ENCODE assay signal across 12 cellular contexts in genomic region chr13:25292301-25292700, GRCh38. TPM values are rescaled to one million over a fixed set of nuclear protein-coding genes. Genes with fewer than 3 reads are reported as not detected.
DNase-seq lines count a peak whose midpoint lies in the region; TF ChIP-seq lines count a peak whose summit lies in the region.
"Had no signal": no experiment of that assay in that cellular context is flagged by ENCODE, and none has a peak within 500 bp of the region (broad histone marks: within the 10 kb centered on the region; RNA-seq: fewer than 3 reads in every experiment).

No MANE protein-coding gene starts in this region.

- H3K4me3 ChIP-seq in CD4-positive, alpha-beta memory T cell (ENCODE audit: low read length in 2 of 2): no peak overlapping the region
- H3K4me3 ChIP-seq in Jurkat, Clone E6-1 (ENCODE audit: low read length): no peak overlapping the region; the same call in 1 of the 2 replicates
- no peak overlapping the region for H3K4me3 ChIP-seq in SJCRH30
- no peak overlapping the region for H3K4me3 ChIP-seq in tibial artery
- H3K4me3 ChIP-seq: esophagus muscularis mucosa, stomach had no signal

- no peaks in the 10 kb centered on the region for H3K36me3 ChIP-seq in CD4-positive, alpha-beta memory T cell (ENCODE audit: insufficient read depth, low read length)
- H3K36me3 ChIP-seq in SJCRH30: no peaks in the 10 kb centered on the region
- no peaks in the 10 kb centered on the region for H3K36me3 ChIP-seq in tibial artery
- H3K36me3 ChIP-seq: esophagus muscularis mucosa, stomach had no signal

- H3K27me3 Mint-ChIP-seq in CD4-positive, alpha-beta memory T cell: peaks cover 6 to 8% of the 10 kb centered on the region in 2 donors
- H3K27me3 Mint-ChIP-seq in glutamatergic neuron (ENCODE audit: unreplicated experiment): peaks cover 19% of the 10 kb centered on the region

- peak; percentile 24 to 46 (median 41) for DNase-seq in CD4-positive, alpha-beta memory T cell
- peak; percentile 86 for DNase-seq in Jurkat, Clone E6-1 (ENCODE audit: low read depth, low spot score)
- peak; percentile 10 to 35 for DNase-seq in SJCRH30
- DNase-seq in glutamatergic neuron: peak; percentile 58
- no peak for DNase-seq in globus pallidus (ENCODE audit: low spot score)
- no peak for DNase-seq in tibial artery
- no peak for DNase-seq in SIG-M5 (lab: John Stamatoyannopoulos, UW)
- DNase-seq in activated CD4-positive, alpha-beta T cell treated with anti-CD3 and anti-CD28 coated beads, Interleukin-2, amount 50 U/mL, for 1 hour: no peak
- DNase-seq: NCI-H446 treated with DMSO at 0.1 percent for 48 hours, posterior cingulate gyrus, stomach had no signal

- peaks cover 15% of the 10 kb centered on the region for H3K4me1 ChIP-seq in CD4-positive, alpha-beta memory T cell (ENCODE audit: insufficient read depth, low read length)
- H3K4me1 ChIP-seq in SJCRH30 (no peaks in the 10 kb centered on the region), tibial artery (peaks cover 0 to 4% (median 0%) of the 10 kb centered on the region in 4 donors)
- H3K4me1 ChIP-seq: esophagus muscularis mucosa had no signal

- POLR2A ChIA-PET in CD4-positive, alpha-beta memory T cell (lab: Charles Lee; ENCODE audit: partially characterized antibody): interaction anchor here (1.2 to 1.3 kb wide), 2 partner anchors 9 to 10 kb away, joined by 3 to 4 read pairs; partner anchors contain the start of gene NUP58

- peak overlapping the region in 6 of 7 donors; percentile 0 to 83 (median 58) for H3K27ac Mint-ChIP-seq in CD4-positive, alpha-beta memory T cell
- H3K27ac Mint-ChIP-seq in glutamatergic neuron (ENCODE audit: unreplicated experiment): peak overlapping the region; percentile 99

- peaks cover 0 to 1% (median 0%) of the 10 kb centered on the region in 8 donors for H3K9me3 Mint-ChIP-seq in CD4-positive, alpha-beta memory T cell
- H3K9me3 Mint-ChIP-seq in glutamatergic neuron (ENCODE audit: unreplicated experiment): peaks cover 21% of the 10 kb centered on the region

- peak overlapping the region in 3 of 8 donors; percentile 0 to 32 (median 10) for H3K4me3 Mint-ChIP-seq in CD4-positive, alpha-beta memory T cell
- H3K4me3 Mint-ChIP-seq in glutamatergic neuron (ENCODE audit: unreplicated experiment): peak overlapping the region; percentile 71

- H3K27ac ChIP-seq in CD4-positive, alpha-beta memory T cell (ENCODE audit: low read depth, low read length): peak overlapping the region; percentile 20
- H3K27ac ChIP-seq in SJCRH30: no peak overlapping the region
- H3K27ac ChIP-seq in tibial artery: no peak overlapping the region
- H3K27ac ChIP-seq: esophagus muscularis mucosa, stomach had no signal

- CTCF ChIA-PET in CD4-positive, alpha-beta memory T cell (lab: Charles Lee; ENCODE audit: partially characterized antibody): interaction anchor here (1.2 kb wide), 1 partner anchor 16 kb away, joined by 5 read pairs; no protein-coding TSS in a partner anchor

- TF ChIP-seq CTCF in glutamatergic neuron (IDR thresholded peaks at IDR 0.05; ENCODE audit: partially characterized antibody, unreplicated experiment) (no peak), tibial artery (IDR thresholded peaks at IDR 0.05) (no peak)

- no peaks in the 10 kb centered on the region for H3K27me3 ChIP-seq in CD4-positive, alpha-beta memory T cell (ENCODE audit: insufficient read depth, low read length)
- H3K27me3 ChIP-seq in SJCRH30: no peaks in the 10 kb centered on the region; the same call in 1 of the 2 replicates
- H3K27me3 ChIP-seq in tibial artery: peaks cover 0 to 10% of the 10 kb centered on the region in 2 donors

- peaks cover 0 to 3% of the 10 kb centered on the region in 2 donors for H3K36me3 Mint-ChIP-seq in CD4-positive, alpha-beta memory T cell
- no peaks in the 10 kb centered on the region for H3K36me3 Mint-ChIP-seq in glutamatergic neuron (ENCODE audit: unreplicated experiment)

- no peaks in the 10 kb centered on the region for H3K9me3 ChIP-seq in CD4-positive, alpha-beta memory T cell (ENCODE audit: control insufficient read depth in 1 of 2, low read length in 2 of 2)
- H3K9me3 ChIP-seq in SJCRH30 (replicated peaks) (no peaks in the 10 kb centered on the region), tibial artery (no peaks in the 10 kb centered on the region)
- H3K9me3 ChIP-seq: esophagus muscularis mucosa, stomach had no signal

- H3K4me1 Mint-ChIP-seq in CD4-positive, alpha-beta memory T cell: peaks cover 8 to 13% (median 11%) of the 10 kb centered on the region in 4 donors
- peaks cover 62% of the 10 kb centered on the region for H3K4me1 Mint-ChIP-seq in glutamatergic neuron (ENCODE audit: low read depth, unreplicated experiment)

- intact Hi-C loops in CD4-positive, alpha-beta memory T cell (cut with micrococcal nuclease): loop anchor here (1.0 kb wide), 1 partner anchor 9 kb away; the partner anchor contains the start of gene NUP58
- intact Hi-C loops in tibial artery (cut with DNase I; ENCODE audit: low total_unique reads): no loop called here

RNA-seq across cellular contexts. Expression of gene MTMR6, which starts 5.0 kb away (rescaled TPM):
- 10 to 100 TPM; 18.9 to 19.1 TPM for total RNA-seq in CD4-positive, alpha-beta memory T cell
- 10 to 100 TPM; 20.0 to 20.2 TPM for polyA plus RNA-seq in CD4-positive, alpha-beta memory T cell
- 19.2 TPM for polyA plus RNA-seq in Jurkat, Clone E6-1 (2012; ENCODE audit: insufficient read depth, insufficient read length)
- total RNA-seq in SJCRH30 (2014; rRNA removed; shearing (Covaris generic)): 23.1 and 24.8 TPM in 2 replicates
- total RNA-seq in glutamatergic neuron (ENCODE audit: unreplicated experiment): 95.3 TPM

RNA-seq across cellular contexts. Expression of gene NUP58, which starts 9.1 kb away (rescaled TPM):
- total RNA-seq in CD4-positive, alpha-beta memory T cell: 10 to 100 TPM; 42.9 to 43.3 TPM
- polyA plus RNA-seq in CD4-positive, alpha-beta memory T cell: 10 to 100 TPM in 1 of 2 donors, 1 to 10 TPM in 1; 7.7 to 18.8 TPM
- 61.6 TPM for polyA plus RNA-seq in Jurkat, Clone E6-1 (2012; ENCODE audit: insufficient read depth, insufficient read length)
- 109 and 124 TPM in 2 replicates for total RNA-seq in SJCRH30 (2014; rRNA removed; shearing (Covaris generic))
- 94.1 TPM for total RNA-seq in glutamatergic neuron (ENCODE audit: unreplicated experiment)

Comparison
In these comparisons a context has a peak if more than half of its experiments do, and no peak if none do; other contexts are left out.
1. DNase-seq: peak in CD4-positive, alpha-beta memory T cell (5 of 5), Jurkat, Clone E6-1 (single experiment), SJCRH30 (2 of 2) and glutamatergic neuron (single experiment); none in globus pallidus (single experiment), tibial artery (0 of 2), SIG-M5 (single experiment) and activated CD4-positive, alpha-beta T cell treated with anti-CD3 and anti-CD28 coated beads, Interleukin-2, amount 50 U/mL, for 1 hour (single experiment).